Comparison of ENCODE assay signal across 28 cellular contexts in genomic region chr17:42031584-42031983, GRCh38. TPM values are rescaled to one million over a fixed set of nuclear protein-coding genes. Genes with fewer than 3 reads are reported as not detected.
"Had no signal": no experiment of that assay in that cellular context is flagged by ENCODE, and none has a peak within 500 bp of the region (broad histone marks: within the 10 kb centered on the region; RNA-seq: fewer than 3 reads in every experiment).

No MANE protein-coding gene starts in this region.

- H3K4me3 Mint-ChIP-seq: activated B cell treated with CpG ODN at 0.5 μM for 24 hours; activated CD4-positive, alpha-beta T cell treated with anti-CD3 and anti-CD28 coated beads for 36 hours; activated naive CD8-positive, alpha-beta T cell; natural killer cell treated with Interleukin-12 subunit alpha and Interleukin-12 subunit beta and Interleukin-15 and Interleukin-18, amount 100 ng/mL, for 72 hours; stimulated activated memory B cell treated with anti-CD40 and anti-IgM and Interleukin-4, amounts not matched to agents 10 μg/mL and 1 μg/mL and 100 μg/mL, for 72 hours; stimulated activated naive CD8-positive, alpha-beta T cell treated with anti-CD3 and anti-CD28 coated beads, Interleukin-15, amount 100 ng/mL, for 72 hours; T-cell had no signal

- H3K9me3 ChIP-seq: body of pancreas, colonic mucosa, mucosa of descending colon, thyroid gland, upper lobe of left lung had no signal

- H3K4me2 ChIP-seq: smooth muscle cell had no signal

- H3K27ac ChIP-seq: body of pancreas, colonic mucosa, thyroid gland, upper lobe of left lung had no signal

- DNase-seq: activated B cell treated with CpG ODN at 0.5 μM for 24 hours; activated CD4-positive, alpha-beta T cell treated with anti-CD3 and anti-CD28 coated beads for 36 hours; activated effector memory CD4-positive, alpha-beta T cell treated with Interleukin-2 at 50 U/mL for 16 hours; activated naive CD4-positive, alpha-beta T cell treated with Interleukin-2 at 50 U/mL for 16 hours; anterior cingulate cortex; cerebellar nuclear complex; colonic mucosa; effector CD8-positive, alpha-beta T cell; glutamatergic neuron; hippocampal formation; left colon; mucosa of descending colon; stimulated activated CD4-positive, alpha-beta T cell treated with anti-CD3 and anti-CD28 coated beads, Interleukin-1b, Interleukin-23, amount 100 ng/mL, for 48 hours; stimulated activated CD4-positive, alpha-beta T cell treated with anti-CD3 and anti-CD28 coated beads, Interleukin-4, amount 100 ng/mL, for 4 hours; stimulated activated CD8-positive, alpha-beta memory T cell treated with anti-CD3 and anti-CD28 coated beads, Interleukin-4, amount 100 ng/mL, for 48 hours; stimulated activated naive CD8-positive, alpha-beta T cell treated with anti-CD3 and anti-CD28 coated beads, Interleukin-15, amount 100 ng/mL, for 72 hours; substantia nigra; T-cell; thyroid gland; upper lobe of left lung had no signal

- H3K4me3 ChIP-seq: body of pancreas, colonic mucosa, lung, mucosa of descending colon, smooth muscle cell, thyroid gland, upper lobe of left lung had no signal

- H3K27ac Mint-ChIP-seq: activated B cell treated with CpG ODN at 0.5 μM for 24 hours; activated CD4-positive, alpha-beta T cell treated with anti-CD3 and anti-CD28 coated beads for 36 hours; activated naive CD8-positive, alpha-beta T cell; natural killer cell treated with Interleukin-12 subunit alpha and Interleukin-12 subunit beta and Interleukin-15 and Interleukin-18, amount 100 ng/mL, for 72 hours; stimulated activated memory B cell treated with anti-CD40 and anti-IgM and Interleukin-4, amounts not matched to agents 10 μg/mL and 1 μg/mL and 100 μg/mL, for 72 hours; stimulated activated naive CD8-positive, alpha-beta T cell treated with anti-CD3 and anti-CD28 coated beads, Interleukin-15, amount 100 ng/mL, for 72 hours; T-cell had no signal

- H3K4me1 ChIP-seq: body of pancreas, colonic mucosa, thyroid gland, upper lobe of left lung had no signal

- H3K27me3 Mint-ChIP-seq: activated B cell treated with CpG ODN at 0.5 μM for 24 hours; activated CD4-positive, alpha-beta T cell treated with anti-CD3 and anti-CD28 coated beads for 36 hours; activated naive CD8-positive, alpha-beta T cell; stimulated activated naive CD8-positive, alpha-beta T cell treated with anti-CD3 and anti-CD28 coated beads, Interleukin-15, amount 100 ng/mL, for 72 hours had no signal

- H3K9me3 Mint-ChIP-seq: activated B cell treated with CpG ODN at 0.5 μM for 24 hours; natural killer cell treated with Interleukin-12 subunit alpha and Interleukin-12 subunit beta and Interleukin-15 and Interleukin-18, amount 100 ng/mL, for 72 hours; stimulated activated memory B cell treated with anti-CD40 and anti-IgM and Interleukin-4, amounts not matched to agents 10 μg/mL and 1 μg/mL and 100 μg/mL, for 72 hours; stimulated activated naive CD8-positive, alpha-beta T cell treated with anti-CD3 and anti-CD28 coated beads, Interleukin-15, amount 100 ng/mL, for 72 hours; T-cell had no signal

- H3K4me1 Mint-ChIP-seq: activated B cell treated with CpG ODN at 0.5 μM for 24 hours had no signal

- H3K27me3 ChIP-seq: body of pancreas, colonic mucosa, thyroid gland, upper lobe of left lung had no signal

- FAIRE-seq: frontal cortex, keratinocyte had no signal

- H3K36me3 Mint-ChIP-seq: activated naive CD8-positive, alpha-beta T cell; natural killer cell treated with Interleukin-12 subunit alpha and Interleukin-12 subunit beta and Interleukin-15 and Interleukin-18, amount 100 ng/mL, for 72 hours; T-cell had no signal

- ATAC-seq: activated CD4-positive, alpha-beta T cell treated with anti-CD3 and anti-CD28 coated beads for 36 hours; body of pancreas; natural killer cell treated with Interleukin-12 subunit alpha and Interleukin-12 subunit beta and Interleukin-15 and Interleukin-18, amount 100 ng/mL, for 72 hours; stimulated activated memory B cell treated with anti-CD40 and anti-IgM and Interleukin-4, amounts not matched to agents 10 μg/mL and 1 μg/mL and 100 μg/mL, for 72 hours; stimulated activated naive CD8-positive, alpha-beta T cell treated with anti-CD3 and anti-CD28 coated beads, Interleukin-15, amount 100 ng/mL, for 72 hours; T-cell had no signal

- H3K36me3 ChIP-seq: colonic mucosa, thyroid gland, upper lobe of left lung had no signal

RNA-seq across cellular contexts. Expression of gene C17orf113, which starts 18.8 kb away (rescaled TPM):
- total RNA-seq: natural killer cell treated with Interleukin-12 subunit alpha and Interleukin-12 subunit beta and Interleukin-15 and Interleukin-18, amount 100 ng/mL, for 72 hours had no signal
